ENCODE assay signal across 11 cellular contexts in the genomic region with DNA sequence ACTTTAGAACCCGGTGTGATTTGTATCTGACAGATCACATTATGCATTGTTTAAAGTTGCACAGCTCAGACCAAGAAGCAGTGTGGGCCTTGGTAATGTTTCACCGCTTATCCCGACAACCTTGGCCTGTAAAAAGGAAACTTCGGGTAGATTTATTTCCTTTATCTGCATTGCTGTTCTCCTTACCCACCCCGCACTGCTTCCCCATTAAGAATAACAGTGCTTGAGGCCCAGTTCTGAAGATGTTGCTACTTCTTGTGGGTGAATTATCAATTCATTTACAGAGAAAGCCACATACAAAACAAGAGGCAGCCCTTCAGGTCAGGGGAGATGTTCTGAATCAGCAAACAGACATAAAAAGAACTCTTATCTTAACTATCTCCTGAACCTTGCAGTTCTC. TPM values are rescaled to one million over a fixed set of nuclear protein-coding genes. Genes with fewer than 3 reads are reported as not detected.
DNase-seq lines count a peak whose midpoint lies in the region; ATAC-seq and TF ChIP-seq lines count a peak whose summit lies in the region.
"Had no signal": no experiment of that assay in that cellular context is flagged by ENCODE, and none has a peak within 500 bp of the region (broad histone marks: within the 10 kb centered on the region; RNA-seq: fewer than 3 reads in every experiment).

No MANE protein-coding gene starts in this region.

- H3K27me3 ChIP-seq in right cardiac atrium (ENCODE audit: control insufficient read depth, insufficient read depth): no peaks in the 10 kb centered on the region
- H3K27me3 ChIP-seq in KMS-11 (ENCODE audit: insufficient read depth, low read depth): no peaks in the 10 kb centered on the region
- no peaks in the 10 kb centered on the region for H3K27me3 ChIP-seq in vagina
- no peaks in the 10 kb centered on the region for H3K27me3 ChIP-seq in SJCRH30

- no peak overlapping the region for H2AFZ ChIP-seq in KMS-11 (ENCODE audit: low read depth)

- H3K36me3 ChIP-seq in KMS-11 (ENCODE audit: insufficient read depth) (no peaks in the 10 kb centered on the region), vagina (no peaks in the 10 kb centered on the region), SJCRH30 (no peaks in the 10 kb centered on the region)
- H3K36me3 ChIP-seq: HAP-1 had no signal

- no peak for DNase-seq in right cardiac atrium
- DNase-seq in cardiac septum (ENCODE audit: low spot score): no peak
- peak; percentile 19 for DNase-seq in fibroblast of villous mesenchyme (ENCODE audit: low read depth)
- no peak for DNase-seq in vagina (ENCODE audit: extremely low spot score in 2 of 2)
- DNase-seq in nucleus accumbens (lab: John Stamatoyannopoulos, UW): no peak
- DNase-seq in SJCRH30: no peak
- DNase-seq in NCI-H2227 (lab: John Stamatoyannopoulos, UW; ENCODE audit: unreplicated experiment): no peak
- DNase-seq: Caco-2, NCI-H2029 had no signal

- no peak overlapping the region for H3K9ac ChIP-seq in KMS-11

- no peak for TF ChIP-seq POLR2A in vagina (IDR thresholded peaks at IDR 0.05)

- no peak for TF ChIP-seq CTCF in KMS-11 (conservative IDR thresholded peaks at IDR 0.05; ENCODE audit: low read depth, low read length)
- no peak for TF ChIP-seq CTCF in fibroblast of villous mesenchyme (IDR thresholded peaks at IDR 0.05; ENCODE audit: insufficient read depth, low read depth, low read length)
- TF ChIP-seq CTCF in vagina (IDR thresholded peaks at IDR 0.05): no peak

- peak overlapping the region; percentile 6 for H3K4me3 ChIP-seq in right cardiac atrium (ENCODE audit: low read length)
- H3K4me3 ChIP-seq in KMS-11 (IDR thresholded peaks at IDR 0.05; ENCODE audit: insufficient read depth, low read depth, low read length): no peak overlapping the region
- no peak overlapping the region for H3K4me3 ChIP-seq in fibroblast of villous mesenchyme (ENCODE audit: low read depth, low read length)
- peak overlapping the region in 1 of 2 donors; percentile 20 for H3K4me3 ChIP-seq in vagina
- no peak overlapping the region for H3K4me3 ChIP-seq in SJCRH30
- H3K4me3 ChIP-seq: HAP-1 had no signal

- ATAC-seq in right cardiac atrium: peak in 1 of 2 donors; percentile 32

- peak overlapping the region; percentile 31 for H3K4me2 ChIP-seq in KMS-11

- H3K27ac ChIP-seq in right cardiac atrium (ENCODE audit: low read length) (peak overlapping the region; percentile 64), KMS-11 (peak overlapping the region; percentile 15; the same call in 1 of the 2 replicates), vagina (peak overlapping the region; percentile 33), SJCRH30 (no peak overlapping the region)

- 43% methylated on average over 5 of the region's 5 CpGs for WGBS in right cardiac atrium

- peaks cover 21% of the 10 kb centered on the region for H3K4me1 ChIP-seq in right cardiac atrium (ENCODE audit: control insufficient read depth, insufficient read depth, low read length)
- H3K4me1 ChIP-seq in KMS-11 (ENCODE audit: low read depth, poor library complexity, severe bottlenecking): peaks cover 98% of the 10 kb centered on the region
- peaks cover 94% of the 10 kb centered on the region for H3K4me1 ChIP-seq in vagina
- H3K4me1 ChIP-seq in SJCRH30: 0 out of 2 replicates have a peak, but pooled peaks cover 2% of the 10 kb centered on the region
- H3K4me1 ChIP-seq: Caco-2 had no signal

- H3K9me3 ChIP-seq in right cardiac atrium (ENCODE audit: control insufficient read depth, low read length) (no peaks in the 10 kb centered on the region), vagina (no peaks in the 10 kb centered on the region), SJCRH30 (replicated peaks) (no peaks in the 10 kb centered on the region)
- H3K9me3 ChIP-seq: Caco-2, HAP-1 had no signal

- H4K20me1 ChIP-seq in KMS-11 (ENCODE audit: insufficient read depth): peaks cover 45% of the 10 kb centered on the region

- intact Hi-C loops in right cardiac atrium (cut with DNase I): no loop called here
- intact Hi-C loops in cardiac septum (cut with DNase I): no loop called here
- intact Hi-C loops in vagina (cut with DNase I): no loop called here

- peaks cover 100% of the 10 kb centered on the region for H3K79me2 ChIP-seq in KMS-11 (ENCODE audit: insufficient read depth, low read depth)

RNA-seq across cellular contexts. Expression of gene SMARCA2, which starts 8.4 kb away (rescaled TPM):
- total RNA-seq in right cardiac atrium (100 to 1,000 TPM in 3 of 4 donors, 10 to 100 TPM in 1; 99.6 to 133 (median 112) TPM), cardiac septum (105 TPM), fibroblast of villous mesenchyme (51.4 and 62.8 TPM in 2 replicates), vagina (98.0 TPM)
- polyA plus RNA-seq in right cardiac atrium: 49.3 TPM
- total RNA-seq in SJCRH30 (2014; rRNA removed; shearing (Covaris generic)): 45.1 and 64.7 TPM in 2 replicates
